In the genomic region with DNA sequence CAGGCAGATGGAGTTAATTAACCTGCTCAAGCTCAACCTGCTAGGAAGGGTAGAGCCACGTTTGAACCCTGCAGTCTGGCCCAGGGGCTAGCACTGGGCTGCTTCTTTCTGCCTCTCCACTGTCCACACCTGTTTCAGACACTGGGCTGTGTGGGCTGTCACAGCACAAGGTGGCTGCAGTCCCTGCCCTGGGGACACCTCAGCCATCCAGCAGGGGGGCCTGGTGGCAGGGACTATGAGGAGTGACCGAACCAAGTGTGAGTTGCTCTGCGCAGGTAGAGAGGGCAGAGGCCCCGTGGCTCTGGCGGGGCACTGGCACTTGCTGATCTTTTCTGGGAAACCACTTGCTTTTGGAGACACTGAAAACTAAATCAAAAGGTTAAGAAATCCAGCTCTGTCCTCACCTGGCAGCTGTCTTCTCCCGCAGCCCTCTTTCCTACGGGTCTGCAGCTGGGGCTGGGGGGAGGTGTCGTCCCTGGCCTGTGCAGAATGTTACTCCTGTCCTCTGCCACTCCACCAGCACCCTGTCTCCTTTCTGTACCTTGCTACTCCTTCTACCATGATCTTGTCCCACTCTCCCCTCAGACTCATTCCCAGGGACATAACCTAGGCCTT, we compare ENCODE assay signal across 1 cellular context.
TF ChIP-seq lines count a peak whose summit lies in the region.

No MANE protein-coding gene starts in this region.

TF ChIP-seq in GM12878, 131 proteins besides CTCF, POLR2A, EP300 and RAD21:
- TF ChIP-seq, protein P1, sequence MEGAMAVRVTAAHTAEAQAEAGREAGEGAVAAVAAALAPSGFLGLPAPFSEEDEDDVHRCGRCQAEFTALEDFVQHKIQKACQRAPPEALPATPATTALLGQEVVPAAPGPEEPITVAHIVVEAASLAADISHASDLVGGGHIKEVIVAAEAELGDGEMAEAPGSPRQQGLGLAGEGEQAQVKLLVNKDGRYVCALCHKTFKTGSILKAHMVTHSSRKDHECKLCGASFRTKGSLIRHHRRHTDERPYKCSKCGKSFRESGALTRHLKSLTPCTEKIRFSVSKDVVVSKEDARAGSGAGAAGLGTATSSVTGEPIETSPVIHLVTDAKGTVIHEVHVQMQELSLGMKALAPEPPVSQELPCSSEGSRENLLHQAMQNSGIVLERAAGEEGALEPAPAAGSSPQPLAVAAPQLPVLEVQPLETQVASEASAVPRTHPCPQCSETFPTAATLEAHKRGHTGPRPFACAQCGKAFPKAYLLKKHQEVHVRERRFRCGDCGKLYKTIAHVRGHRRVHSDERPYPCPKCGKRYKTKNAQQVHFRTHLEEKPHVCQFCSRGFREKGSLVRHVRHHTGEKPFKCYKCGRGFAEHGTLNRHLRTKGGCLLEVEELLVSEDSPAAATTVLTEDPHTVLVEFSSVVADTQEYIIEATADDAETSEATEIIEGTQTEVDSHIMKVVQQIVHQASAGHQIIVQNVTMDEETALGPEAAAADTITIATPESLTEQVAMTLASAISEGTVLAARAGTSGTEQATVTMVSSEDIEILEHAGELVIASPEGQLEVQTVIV (IDR thresholded peaks at IDR 0.05; ENCODE audit: borderline replicate concordance, partially characterized antibody), result no peak
- no peak for TF ChIP-seq RBBP5 (conservative IDR thresholded peaks at IDR 0.05)
- TF ChIP-seq, protein P2, sequence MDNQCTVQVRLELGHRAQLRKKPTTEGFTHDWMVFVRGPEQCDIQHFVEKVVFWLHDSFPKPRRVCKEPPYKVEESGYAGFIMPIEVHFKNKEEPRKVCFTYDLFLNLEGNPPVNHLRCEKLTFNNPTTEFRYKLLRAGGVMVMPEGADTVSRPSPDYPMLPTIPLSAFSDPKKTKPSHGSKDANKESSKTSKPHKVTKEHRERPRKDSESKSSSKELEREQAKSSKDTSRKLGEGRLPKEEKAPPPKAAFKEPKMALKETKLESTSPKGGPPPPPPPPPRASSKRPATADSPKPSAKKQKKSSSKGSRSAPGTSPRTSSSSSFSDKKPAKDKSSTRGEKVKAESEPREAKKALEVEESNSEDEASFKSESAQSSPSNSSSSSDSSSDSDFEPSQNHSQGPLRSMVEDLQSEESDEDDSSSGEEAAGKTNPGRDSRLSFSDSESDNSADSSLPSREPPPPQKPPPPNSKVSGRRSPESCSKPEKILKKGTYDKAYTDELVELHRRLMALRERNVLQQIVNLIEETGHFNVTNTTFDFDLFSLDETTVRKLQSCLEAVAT (IDR thresholded peaks at IDR 0.05), result no peak
- no peak for TF ChIP-seq NRF1 (conservative IDR thresholded peaks at IDR 0.05; ENCODE audit: low read depth, low read length)
- no peak for TF ChIP-seq NBN (IDR thresholded peaks at IDR 0.05)
- TF ChIP-seq STAT3 (IDR thresholded peaks at IDR 0.05; ENCODE audit: low read depth, low read length), result no peak
- TF ChIP-seq PKNOX1 (IDR thresholded peaks at IDR 0.05), result no peak
- TF ChIP-seq DPF2 (IDR thresholded peaks at IDR 0.05), result no peak
- no peak for TF ChIP-seq RCOR1 (conservative IDR thresholded peaks at IDR 0.05; ENCODE audit: low read depth, low read length)
- TF ChIP-seq FOS (IDR thresholded peaks at IDR 0.05; ENCODE audit: borderline replicate concordance, extremely low read depth, insufficient read length), result no peak
- no peak for TF ChIP-seq BRCA1 (IDR thresholded peaks at IDR 0.05; ENCODE audit: low read depth, low read length)
- TF ChIP-seq ZNF217 (IDR thresholded peaks at IDR 0.05), result no peak
- no peak for TF ChIP-seq HDAC2 (IDR thresholded peaks at IDR 0.05)
- TF ChIP-seq SUZ12 (IDR thresholded peaks at IDR 0.05; ENCODE audit: unreplicated experiment), result no peak
- TF ChIP-seq RAD51 (IDR thresholded peaks at IDR 0.05), result no peak
- TF ChIP-seq CHD2 (IDR thresholded peaks at IDR 0.05; ENCODE audit: borderline replicate concordance, low read depth, low read length), result no peak
- no peak for TF ChIP-seq NR2C1 (IDR thresholded peaks at IDR 0.05)
